Comparison of ENCODE assay signal across 10 cellular contexts in genomic region chr6:16602035-16602434, GRCh38.
DNase-seq lines count a peak whose midpoint lies in the region; ATAC-seq and TF ChIP-seq lines count a peak whose summit lies in the region.
"Had no signal": no experiment of that assay in that cellular context is flagged by ENCODE, and none has a peak within 500 bp of the region (broad histone marks: within the 10 kb centered on the region; RNA-seq: fewer than 3 reads in every experiment).

No MANE protein-coding gene starts in this region.

- H3K4me3 ChIP-seq in HAP-1 = no peak overlapping the region
- H3K4me3 ChIP-seq: testis had no signal

- peak; percentile 71 for DNase-seq in stimulated activated CD4-positive, alpha-beta T cell treated with anti-CD3 and anti-CD28 coated beads, Interleukin-15, amount 100 ng/mL, for 24 hours
- DNase-seq in glomerular visceral epithelial cell (ENCODE audit: extremely low spot score) (no peak), HAP-1 (ENCODE audit: low spot score in 2 of 2) (no peak), HEK293T (ENCODE audit: extremely low spot score) (no peak)
- DNase-seq: GF-D8; NK-92 treated with Interleukin-12 subunit alpha and Interleukin-12 subunit beta, amount 100 ng/mL, for 24 hours; testis had no signal

- H3K4me1 ChIP-seq in HAP-1 = peaks cover 9% of the 10 kb centered on the region
- H3K4me1 ChIP-seq: testis had no signal

- ATAC-seq in GM18870 (IDR thresholded peaks at IDR 0.05; ENCODE audit: unreplicated experiment) (peak; percentile 77), GM21390 (IDR thresholded peaks at IDR 0.05; ENCODE audit: unreplicated experiment) (peak; percentile 95), HG03196 (IDR thresholded peaks at IDR 0.05; ENCODE audit: unreplicated experiment) (peak; percentile 81)

- CTCF ChIA-PET in HEK293T (lab: Yijun Ruan, JAX) = no interaction called here

- in situ Hi-C loops in HAP-1 (cut with MboI; ENCODE audit: low sequenced_read_pairs) = no loop called here

- no peaks in the 10 kb centered on the region for H3K36me3 ChIP-seq in HAP-1 (replicated peaks)

- POLR2A ChIA-PET in HEK293T (lab: Yijun Ruan, JAX) = no interaction called here

- H3K27me3 ChIP-seq in HAP-1 (ENCODE audit: low read depth) = no peaks in the 10 kb centered on the region
- H3K27me3 ChIP-seq: testis had no signal

- no peaks in the 10 kb centered on the region for H3K9me3 ChIP-seq in HAP-1
- H3K9me3 ChIP-seq: testis had no signal

TF ChIP-seq in HEK293T, 16 proteins besides CTCF, POLR2A, EP300 and RAD21:
- TF ChIP-seq FOXK2 (IDR thresholded peaks at IDR 0.05) = no peak
- no peak for TF ChIP-seq L3MBTL2 (conservative IDR thresholded peaks at IDR 0.05)
- TF ChIP-seq PKNOX1 (IDR thresholded peaks at IDR 0.05) = no peak
- no peak for TF ChIP-seq TARDBP (IDR thresholded peaks at IDR 0.05)
- TF ChIP-seq SUZ12 (IDR thresholded peaks at IDR 0.05) = no peak
- no peak for TF ChIP-seq ZNF384 (IDR thresholded peaks at IDR 0.05)
- no peak for TF ChIP-seq ELF4 (IDR thresholded peaks at IDR 0.05)
- no peak for TF ChIP-seq ARNT (IDR thresholded peaks at IDR 0.05)
- TF ChIP-seq NFRKB (IDR thresholded peaks at IDR 0.05) = no peak
- no peak for TF ChIP-seq FOXM1 (IDR thresholded peaks at IDR 0.05; ENCODE audit: borderline replicate concordance)
- TF ChIP-seq SP1 (IDR thresholded peaks at IDR 0.05) = no peak
- no peak for TF ChIP-seq LEF1 (IDR thresholded peaks at IDR 0.05; ENCODE audit: borderline replicate concordance)
TF ChIP-seq in HEK293T: peak in this region for 0.
